In genomic region chr2:149741646-149742045, GRCh38 we compare ENCODE assay signal across 11 cellular contexts.
DNase-seq lines count a peak whose midpoint lies in the region; TF ChIP-seq lines count a peak whose summit lies in the region.
"Had no signal": no experiment of that assay in that cellular context is flagged by ENCODE, and none has a peak within 500 bp of the region (broad histone marks: within the 10 kb centered on the region; RNA-seq: fewer than 3 reads in every experiment).

No MANE protein-coding gene starts in this region.

- 0 out of 2 replicates have a peak overlapping the region, but pooled peaks have one; percentile 8 for H3K4me2 ChIP-seq in SK-N-SH
- H3K4me2 ChIP-seq in skeletal muscle satellite cell (ENCODE audit: low read length), result peak overlapping the region; percentile 35

- H3K4me3 ChIP-seq in SK-N-SH (ENCODE audit: low read depth in 2 of 2, low read length in 1 of 2) (no peak overlapping the region), skeletal muscle satellite cell (ENCODE audit: low read length) (no peak overlapping the region)

- no peaks in the 10 kb centered on the region for H3K79me2 ChIP-seq in SK-N-SH (ENCODE audit: insufficient read depth)

- peak overlapping the region; percentile 30 to 76; a peak in 2 of 4 replicates for H3K27ac ChIP-seq in SK-N-SH (ENCODE audit: low read depth in 2 of 2, low read length in 1 of 2)

- H3K9ac ChIP-seq in SK-N-SH (no peak overlapping the region), skeletal muscle satellite cell (ENCODE audit: low read depth, low read length) (no peak overlapping the region)

- no peaks in the 10 kb centered on the region for H4K20me1 ChIP-seq in SK-N-SH (ENCODE audit: insufficient read depth)

- peak; percentile 91 for DNase-seq in GM04504 (ENCODE audit: low read depth)
- no peak for DNase-seq in SK-N-SH
- DNase-seq in fibroblast of peridontal ligament (ENCODE audit: extremely low read depth), result peak; percentile 94
- no peak for DNase-seq in HEK293T (ENCODE audit: extremely low spot score)
- DNase-seq in epidermal melanocyte (ENCODE audit: insufficient read length, low spot score), result no peak
- no peak for DNase-seq in stimulated activated CD4-positive, alpha-beta T cell treated with anti-CD3 and anti-CD28 coated beads, Interleukin-4, amount 100 ng/mL, for 1 hour
- DNase-seq: activated CD4-positive, alpha-beta T cell treated with anti-CD3 and anti-CD28 coated beads, Interleukin-2, amount 10 ng/mL, durations not matched to agents 24 days and 14 days; aorta; NCI-H2171; T-helper 2 cell had no signal

- TF ChIP-seq CTCF in SK-N-SH (IDR thresholded peaks at IDR 0.05), result no peak

- H3K9me2 ChIP-seq in SK-N-SH, result no peaks in the 10 kb centered on the region

- H2AFZ ChIP-seq in SK-N-SH (ENCODE audit: low read depth), result no peak overlapping the region

- CTCF ChIA-PET in SK-N-SH (lab: Yijun Ruan, JAX), result no interaction called here
- CTCF ChIA-PET in HEK293T (lab: Yijun Ruan, JAX), result no interaction called here

- H3K27me3 ChIP-seq in SK-N-SH (ENCODE audit: insufficient read depth) (no peaks in the 10 kb centered on the region), skeletal muscle satellite cell (ENCODE audit: control insufficient read depth, insufficient read depth, low read length) (no peaks in the 10 kb centered on the region)

- no peak for TF ChIP-seq RAD21 in SK-N-SH (IDR thresholded peaks at IDR 0.05; ENCODE audit: low read length)

- POLR2A ChIA-PET in SK-N-SH (lab: Yijun Ruan, JAX) (no interaction called here), HEK293T (lab: Yijun Ruan, JAX) (no interaction called here)

- 25% methylated on average over 1 of the region's 1 CpG for WGBS in SK-N-SH (ENCODE audit: low lambda C conversion rate)

- H3F3A ChIP-seq in SK-N-SH (replicated peaks; ENCODE audit: insufficient read depth), result peaks cover 12% of the 10 kb centered on the region

- H3K4me1 ChIP-seq in SK-N-SH (ENCODE audit: control insufficient read depth in 1 of 2, insufficient read depth in 2 of 2, low read depth in 1 of 2, low read length in 1 of 2), result peaks cover 11 to 34% of the 10 kb centered on the region in 2 experiments; a peak in 3 of 4 replicates
- H3K4me1 ChIP-seq in skeletal muscle satellite cell (ENCODE audit: control insufficient read depth, insufficient read depth, low read length), result peaks cover 62% of the 10 kb centered on the region

- H3K36me3 ChIP-seq in SK-N-SH (replicated peaks in 1 of 2; ENCODE audit: control insufficient read depth in 1 of 2, insufficient read depth in 2 of 2, low read length in 1 of 2), result no peaks in the 10 kb centered on the region
- no peaks in the 10 kb centered on the region for H3K36me3 ChIP-seq in skeletal muscle satellite cell (ENCODE audit: insufficient read depth, low read length)

- H3K9me3 ChIP-seq in SK-N-SH (no peaks in the 10 kb centered on the region), skeletal muscle satellite cell (replicated peaks; ENCODE audit: low read length) (no peaks in the 10 kb centered on the region)

- peak in 1 of 2 experiments; percentile 84; a peak in 2 of 4 replicates for TF ChIP-seq EP300 in SK-N-SH (IDR thresholded peaks at IDR 0.05; ENCODE audit: borderline replicate concordance in 1 of 2, low read depth in 1 of 2, low read length in 1 of 2)

TF ChIP-seq in SK-N-SH, 30 proteins besides CTCF, POLR2A, EP300 and RAD21 (continues in another document):
- no peak for TF ChIP-seq MAX (IDR thresholded peaks at IDR 0.05; ENCODE audit: low read depth)
- no peak for TF ChIP-seq GABPA (IDR thresholded peaks at IDR 0.05; ENCODE audit: low read depth)
- peak; percentile 28; the same call in 1 of the 2 replicates for TF ChIP-seq FOSL2 (IDR thresholded peaks at IDR 0.05; ENCODE audit: borderline replicate concordance, low read depth)
- peak; percentile 43; the same call in 1 of the 2 replicates for TF ChIP-seq FOXM1 (IDR thresholded peaks at IDR 0.05; ENCODE audit: low read depth)
- TF ChIP-seq RCOR1 (IDR thresholded peaks at IDR 0.05; ENCODE audit: low read length), result no peak
- TF ChIP-seq SMC3 (IDR thresholded peaks at IDR 0.05; ENCODE audit: low read depth, low read length), result no peak
- peak; percentile 89 for TF ChIP-seq NFIC (IDR thresholded peaks at IDR 0.05; ENCODE audit: borderline replicate concordance)
- TF ChIP-seq EZH2phosphoT487 (IDR thresholded peaks at IDR 0.05; ENCODE audit: borderline replicate concordance, low read depth), result no peak
- TF ChIP-seq, protein P1, sequence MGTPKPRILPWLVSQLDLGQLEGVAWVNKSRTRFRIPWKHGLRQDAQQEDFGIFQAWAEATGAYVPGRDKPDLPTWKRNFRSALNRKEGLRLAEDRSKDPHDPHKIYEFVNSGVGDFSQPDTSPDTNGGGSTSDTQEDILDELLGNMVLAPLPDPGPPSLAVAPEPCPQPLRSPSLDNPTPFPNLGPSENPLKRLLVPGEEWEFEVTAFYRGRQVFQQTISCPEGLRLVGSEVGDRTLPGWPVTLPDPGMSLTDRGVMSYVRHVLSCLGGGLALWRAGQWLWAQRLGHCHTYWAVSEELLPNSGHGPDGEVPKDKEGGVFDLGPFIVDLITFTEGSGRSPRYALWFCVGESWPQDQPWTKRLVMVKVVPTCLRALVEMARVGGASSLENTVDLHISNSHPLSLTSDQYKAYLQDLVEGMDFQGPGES (IDR thresholded peaks at IDR 0.05; ENCODE audit: low read depth, low read length), result no peak
- TF ChIP-seq SIN3A (IDR thresholded peaks at IDR 0.05; ENCODE audit: borderline replicate concordance, low read depth, low read length), result no peak
- TF ChIP-seq MEF2A (IDR thresholded peaks at IDR 0.05; ENCODE audit: borderline replicate concordance, low read depth), result peak; percentile 26; the same call in 1 of the 2 replicates

TF ChIP-seq in HEK293T, 16 proteins besides CTCF, POLR2A, EP300 and RAD21:
- TF ChIP-seq FOXM1 (IDR thresholded peaks at IDR 0.05; ENCODE audit: borderline replicate concordance) (no peak), FOXK2 (IDR thresholded peaks at IDR 0.05) (no peak), L3MBTL2 (conservative IDR thresholded peaks at IDR 0.05) (no peak), FOXA1 (IDR thresholded peaks at IDR 0.05) (no peak), NFRKB (IDR thresholded peaks at IDR 0.05) (no peak), LEF1 (IDR thresholded peaks at IDR 0.05; ENCODE audit: borderline replicate concordance) (no peak), HDGF (IDR thresholded peaks at IDR 0.05; ENCODE audit: borderline replicate concordance) (no peak), ARNT (IDR thresholded peaks at IDR 0.05) (no peak), CTBP1 (IDR thresholded peaks at IDR 0.05; ENCODE audit: borderline replicate concordance) (no peak), SP1 (IDR thresholded peaks at IDR 0.05) (no peak), PKNOX1 (IDR thresholded peaks at IDR 0.05) (no peak), SUZ12 (IDR thresholded peaks at IDR 0.05) (no peak), ELF4 (IDR thresholded peaks at IDR 0.05) (no peak), BHLHE40 (IDR thresholded peaks at IDR 0.05; ENCODE audit: borderline replicate concordance) (no peak), ZNF384 (IDR thresholded peaks at IDR 0.05) (no peak), TARDBP (IDR thresholded peaks at IDR 0.05) (no peak)

Comparison
In these comparisons a context has a peak if more than half of its experiments do, and no peak if none do; other contexts are left out.
1. DNase-seq: peak in GM04504 (single experiment) and fibroblast of peridontal ligament (single experiment); none in SK-N-SH (single experiment), HEK293T (single experiment), epidermal melanocyte (single experiment) and stimulated activated CD4-positive, alpha-beta T cell treated with anti-CD3 and anti-CD28 coated beads, Interleukin-4, amount 100 ng/mL, for 1 hour (single experiment).